ENCODE assay signal across 1 cellular context in genomic region chr1:15603050-15603965, GRCh38.
TF ChIP-seq lines count a peak whose summit lies in the region.

No MANE protein-coding gene starts in this region.

TF ChIP-seq in H1, 55 proteins besides CTCF, POLR2A, EP300 and RAD21 (continued from another document):
- TF ChIP-seq CHD7 (IDR thresholded peaks at IDR 0.05; ENCODE audit: insufficient replicate concordance, low read length): no peak
- no peak for TF ChIP-seq TAF7 (optimal IDR thresholded peaks at IDR 0.05; ENCODE audit: borderline replicate concordance, low read depth, low read length)
- TF ChIP-seq CBX8 (IDR thresholded peaks at IDR 0.05; ENCODE audit: borderline replicate concordance, low read depth, low read length): no peak
- no peak for TF ChIP-seq MAFK (IDR thresholded peaks at IDR 0.05; ENCODE audit: low read depth, low read length)
- TF ChIP-seq BRCA1 (IDR thresholded peaks at IDR 0.05; ENCODE audit: low read depth, low read length): no peak
- TF ChIP-seq SP4 (IDR thresholded peaks at IDR 0.05; ENCODE audit: low read length): no peak
- no peak for TF ChIP-seq NRF1 (IDR thresholded peaks at IDR 0.05; ENCODE audit: low read depth, low read length)
- no peak for TF ChIP-seq POU5F1 (IDR thresholded peaks at IDR 0.05; ENCODE audit: low read depth, low read length)
- no peak for TF ChIP-seq ATF2 (IDR thresholded peaks at IDR 0.05; ENCODE audit: low read length)
- peak; percentile 77 for TF ChIP-seq KDM4A (IDR thresholded peaks at IDR 0.05; ENCODE audit: low read depth, low read length, severe bottlenecking)
- no peak; the same call in 1 of the 2 replicates for TF ChIP-seq TBP (IDR thresholded peaks at IDR 0.05; ENCODE audit: low read depth, low read length)
- TF ChIP-seq EGR1 (IDR thresholded peaks at IDR 0.05; ENCODE audit: borderline replicate concordance, low read depth, low read length): no peak
- 0 out of 2 replicates have a peak, but pooled peaks have one; percentile 31 for TF ChIP-seq KDM1A (IDR thresholded peaks at IDR 0.05; ENCODE audit: borderline replicate concordance, low read length)
- no peak for TF ChIP-seq SUZ12 (IDR thresholded peaks at IDR 0.05; ENCODE audit: low read length)
- peak; percentile 100 for TF ChIP-seq E2F6 (IDR thresholded peaks at IDR 0.05)
- TF ChIP-seq MAX (IDR thresholded peaks at IDR 0.05): peak; percentile 100
- peak; percentile 76 for TF ChIP-seq CHD2 (IDR thresholded peaks at IDR 0.05; ENCODE audit: low read length)
- TF ChIP-seq HDAC2 (IDR thresholded peaks at IDR 0.05; ENCODE audit: borderline replicate concordance in 1 of 2, low read depth in 2 of 2, low read length in 2 of 2): peak in 1 of 2 experiments; percentile 92; a peak in 2 of 4 replicates
- no peak for TF ChIP-seq FOSL1 (IDR thresholded peaks at IDR 0.05; ENCODE audit: insufficient read depth, low read depth, low read length)
- TF ChIP-seq SIN3A (conservative IDR thresholded peaks at IDR 0.05 in 1 of 2, IDR thresholded peaks at IDR 0.05 in 1 of 2; ENCODE audit: low read depth in 1 of 2, low read length in 2 of 2): peak in 1 of 2 experiments; percentile 71; a peak in 2 of 4 replicates
- TF ChIP-seq CREB1 (IDR thresholded peaks at IDR 0.05): peak; percentile 60
- TF ChIP-seq ZNF274 (IDR thresholded peaks at IDR 0.05; ENCODE audit: borderline replicate concordance, extremely low read depth, low read length): no peak
- TF ChIP-seq RFX5 (IDR thresholded peaks at IDR 0.05; ENCODE audit: borderline replicate concordance, low read depth, low read length): peak; percentile 57
- TF ChIP-seq SIRT6 (IDR thresholded peaks at IDR 0.05; ENCODE audit: low read length): no peak
- no peak for TF ChIP-seq KDM5A (IDR thresholded peaks at IDR 0.05; ENCODE audit: low read length)
- no peak for TF ChIP-seq EZH2 (IDR thresholded peaks at IDR 0.05; ENCODE audit: low read depth, low read length, severe bottlenecking)
- no peak for TF ChIP-seq SP2 (IDR thresholded peaks at IDR 0.05; ENCODE audit: low read length)
- no peak for TF ChIP-seq CTBP2 (IDR thresholded peaks at IDR 0.05; ENCODE audit: borderline replicate concordance, insufficient read depth, insufficient read length, low read length)
- no peak for TF ChIP-seq GABPA (IDR thresholded peaks at IDR 0.05; ENCODE audit: borderline replicate concordance, insufficient read depth, low read length)
- no peak for TF ChIP-seq SIX5 (IDR thresholded peaks at IDR 0.05; ENCODE audit: low read depth, low read length)
- peak; percentile 10 for TF ChIP-seq NANOG (IDR thresholded peaks at IDR 0.05; ENCODE audit: insufficient read depth, low read depth, low read length, poor library complexity, severe bottlenecking)
- peak; percentile 100 for TF ChIP-seq USF2 (IDR thresholded peaks at IDR 0.05; ENCODE audit: low read length)
- no peak for TF ChIP-seq POLR2AphosphoS5 (IDR thresholded peaks at IDR 0.05; ENCODE audit: low read depth, low read length)
- no peak for TF ChIP-seq CEBPB (IDR thresholded peaks at IDR 0.05; ENCODE audit: low read depth, low read length)
- no peak for TF ChIP-seq YY1 (IDR thresholded peaks at IDR 0.05; ENCODE audit: low read depth, low read length)
- TF ChIP-seq RNF2 (IDR thresholded peaks at IDR 0.05; ENCODE audit: borderline replicate concordance, low read depth, low read length, missing control alignments, poor library complexity, severe bottlenecking): no peak
- TF ChIP-seq PHF8 (conservative IDR thresholded peaks at IDR 0.05; ENCODE audit: low read depth, low read length): peak; percentile 41; the same call in 1 of the 2 replicates
- peak; percentile 98 for TF ChIP-seq ATF3 (IDR thresholded peaks at IDR 0.05; ENCODE audit: insufficient read depth, low read depth, low read length)
- TF ChIP-seq BACH1 (IDR thresholded peaks at IDR 0.05; ENCODE audit: low read length): no peak
- TF ChIP-seq JUN (IDR thresholded peaks at IDR 0.05; ENCODE audit: low read depth, low read length): no peak
- TF ChIP-seq SAP30 (IDR thresholded peaks at IDR 0.05; ENCODE audit: insufficient read depth, insufficient replicate concordance, low read length): no peak
- no peak for TF ChIP-seq RXRA (IDR thresholded peaks at IDR 0.05; ENCODE audit: insufficient read depth, low read depth, low read length)
- no peak for TF ChIP-seq JUND (IDR thresholded peaks at IDR 0.05; ENCODE audit: low read length)
- peak; percentile 60; the same call in 1 of the 2 replicates for TF ChIP-seq TAF1 (IDR thresholded peaks at IDR 0.05; ENCODE audit: low read depth, low read length)
- TF ChIP-seq HDAC6 (IDR thresholded peaks at IDR 0.05; ENCODE audit: low read depth, low read length): no peak
- peak; percentile 64; the same call in 1 of the 2 replicates for TF ChIP-seq TEAD4 (IDR thresholded peaks at IDR 0.05; ENCODE audit: low read depth, low read length)
- no peak for TF ChIP-seq GTF2F1 (IDR thresholded peaks at IDR 0.05; ENCODE audit: borderline replicate concordance, low read depth, low read length)
- TF ChIP-seq SP1 (IDR thresholded peaks at IDR 0.05; ENCODE audit: low read depth, low read length): peak; percentile 79
- peak; percentile 48 for TF ChIP-seq RBBP5 (IDR thresholded peaks at IDR 0.05; ENCODE audit: borderline replicate concordance, low read depth, low read length)
TF ChIP-seq in H1: peak in this region for 19.
